In the genomic region with DNA sequence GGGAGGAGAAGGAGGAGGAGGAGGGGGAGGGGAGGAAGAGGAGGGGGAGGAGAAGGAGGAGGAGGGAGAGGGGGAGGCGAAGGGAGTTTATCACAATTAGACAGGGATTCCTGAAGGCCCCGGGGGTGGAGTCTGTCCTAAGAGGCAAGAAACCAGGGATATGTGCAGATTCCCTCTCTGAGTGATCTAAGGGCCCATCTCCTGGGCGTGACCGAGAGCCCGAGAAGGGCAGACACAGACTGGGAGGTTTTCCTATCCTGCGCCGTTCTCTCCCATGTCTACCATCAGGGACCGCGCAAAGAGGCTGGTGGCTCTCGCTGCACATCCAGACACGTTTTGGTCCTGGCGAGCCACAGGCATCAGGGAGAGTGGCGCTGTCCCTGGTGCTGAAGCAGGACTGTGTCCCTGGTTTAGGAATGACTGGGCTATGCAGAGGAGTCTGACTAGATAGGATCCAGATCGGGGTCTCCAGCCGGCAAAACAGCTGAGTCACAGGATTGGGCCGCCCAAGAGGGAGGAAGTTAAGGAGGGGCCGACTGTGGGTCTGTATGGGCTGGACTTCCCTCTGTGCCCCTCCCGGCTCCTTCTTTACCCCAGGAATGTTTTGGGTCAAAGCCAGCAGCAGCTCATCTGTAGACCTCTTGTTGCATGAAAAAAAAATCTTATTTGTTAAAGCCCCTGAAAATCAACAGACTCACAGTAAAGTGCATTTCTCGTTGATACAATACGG, we compare ENCODE assay signal across 8 cellular contexts. TPM values are rescaled to one million over a fixed set of nuclear protein-coding genes. Genes with fewer than 3 reads are reported as not detected.
A peak's percentile ranks its signal among the peaks of the same experiment; 100 is the strongest.
DNase-seq lines count a peak whose midpoint lies in the region; ATAC-seq, FAIRE-seq and TF ChIP-seq lines count a peak whose summit lies in the region.
"Had no signal": no experiment of that assay in that cellular context is flagged by ENCODE, and none has a peak within 500 bp of the region (broad histone marks: within the 10 kb centered on the region; RNA-seq: fewer than 3 reads in every experiment).

No MANE protein-coding gene starts in this region.

- intact Hi-C loops in body of pancreas (cut with DNase I) = no loop called here

- ATAC-seq in body of pancreas (no peak), HG03108 (IDR thresholded peaks at IDR 0.05; ENCODE audit: unreplicated experiment) (no peak), HG03442 (IDR thresholded peaks at IDR 0.05; ENCODE audit: unreplicated experiment) (no peak)

- TF ChIP-seq CTCF in body of pancreas (IDR thresholded peaks at IDR 0.05) = no peak

- peak; percentile 4 for DNase-seq in HCEC 1CT
- peak; percentile 18 for DNase-seq in RCC 7860 (ENCODE audit: low spot score)
- DNase-seq in body of pancreas = peak; percentile 48 to 71 (median 52)
- DNase-seq in kidney glomerular epithelial cell (lab: John Stamatoyannopoulos, UW) = peak; percentile 5
- DNase-seq in stimulated activated CD8-positive, alpha-beta memory T cell treated with anti-CD3 and anti-CD28 coated beads, Interleukin-4, amount 100 ng/mL, for 24 hours (ENCODE audit: low read depth) = peak; percentile 38

- WGBS in body of pancreas, 2 donors = 5 to 6% methylated on average over 20 of the region's 20 CpGs

- FAIRE-seq in RCC 7860 (lab: Jason Lieb, UNC) = no peak

- H3K36me3 ChIP-seq in body of pancreas (replicated peaks in 1 of 2; ENCODE audit: insufficient read depth in 1 of 2, low read depth in 2 of 2) = no peaks in the 10 kb centered on the region

- no peaks in the 10 kb centered on the region for H3K9me3 ChIP-seq in body of pancreas

- H3K4me3 ChIP-seq in body of pancreas = no peak overlapping the region

- TF ChIP-seq POLR2A in body of pancreas (IDR thresholded peaks at IDR 0.05) = no peak

- no peaks in the 10 kb centered on the region for H3K4me1 ChIP-seq in body of pancreas

- no peaks in the 10 kb centered on the region for H3K27me3 ChIP-seq in body of pancreas

- no peak overlapping the region for H3K27ac ChIP-seq in body of pancreas

RNA-seq across cellular contexts. Expression of gene ZNF175, which starts 17.9 kb away (rescaled TPM):
- total RNA-seq in body of pancreas = 1 to 10 TPM; 4.3 to 5.2 TPM

RNA-seq across cellular contexts. Expression of gene SIGLEC6, which starts 21.7 kb away (rescaled TPM):
- total RNA-seq in body of pancreas = under 1 TPM in 1 of 2 donors, not detected in 1; 0.26 TPM
- total RNA-seq: kidney epithelial cell had no signal

RNA-seq across cellular contexts. Expression of gene SIGLEC12, which starts 51.6 kb away (rescaled TPM):
- not detected for total RNA-seq in body of pancreas
- total RNA-seq: kidney epithelial cell had no signal
